In genomic region chr7:67311901-67312300, GRCh38 we compare ENCODE assay signal across 27 cellular contexts.
DNase-seq lines count a peak whose midpoint lies in the region; ATAC-seq, FAIRE-seq and TF ChIP-seq lines count a peak whose summit lies in the region.
"Had no signal": no experiment of that assay in that cellular context is flagged by ENCODE, and none has a peak within 500 bp of the region (broad histone marks: within the 10 kb centered on the region; RNA-seq: fewer than 3 reads in every experiment).

No MANE protein-coding gene starts in this region.

- no peak overlapping the region for H3K56ac ChIP-seq in H9 (ENCODE audit: insufficient read length, low read depth, low read length)

- H3K9me3 ChIP-seq in astrocyte (ENCODE audit: insufficient read depth, low read depth, low read length) (no peaks in the 10 kb centered on the region), H9 (ENCODE audit: control insufficient read depth, low read depth, low read length) (no peaks in the 10 kb centered on the region), kidney (ENCODE audit: control insufficient read depth in 1 of 2, low read length in 2 of 2) (no peaks in the 10 kb centered on the region), upper lobe of left lung (no peaks in the 10 kb centered on the region)
- H3K9me3 ChIP-seq: lower lobe of right lung, tibial nerve had no signal

- FAIRE-seq in astrocyte (lab: Jason Lieb, UNC), result peak; percentile 5
- FAIRE-seq in kidney (lab: Jason Lieb, UNC), result no peak
- FAIRE-seq: endometrium, keratinocyte had no signal

- peaks cover 39% of the 10 kb centered on the region for H3K36me3 Mint-ChIP-seq in HFFc6 (ENCODE audit: low read depth)
- H3K36me3 Mint-ChIP-seq in astrocyte (ENCODE audit: low read depth, unreplicated experiment), result peaks cover 22% of the 10 kb centered on the region
- H3K36me3 Mint-ChIP-seq in H9 (ENCODE audit: insufficient read depth in 1 of 3, low read depth in 3 of 3), result peaks cover 45 to 88% (median 85%) of the 10 kb centered on the region in 3 experiments; a peak in 6 of 7 replicates

- no peak for TF ChIP-seq POLR2A in upper lobe of left lung (IDR thresholded peaks at IDR 0.05)

- H3K23ac ChIP-seq in H9 (ENCODE audit: insufficient read length, low read depth, low read length), result no peak overlapping the region

- no peak for ATAC-seq in upper lobe of left lung (ENCODE audit: low FRiP score in 2 of 2)
- ATAC-seq: activated CD8-positive, alpha-beta memory T cell treated with anti-CD3 and anti-CD28 coated beads, Interleukin-2, amount 10 ng/mL, durations not matched to agents 7 days and 5 days; activated naive CD4-positive, alpha-beta T cell treated with anti-CD3 and anti-CD28 coated beads, Interleukin-2, amount 50 U/mL, for 72 hours; lower lobe of right lung; stimulated activated naive CD8-positive, alpha-beta T cell treated with anti-CD3 and anti-CD28 coated beads, Interleukin-15, Interleukin-2, amounts not matched to agents 100 U/mL and 50 U/mL, for 24 hours had no signal

- peaks cover 30% of the 10 kb centered on the region for H3K36me3 ChIP-seq in astrocyte (ENCODE audit: insufficient read depth, low read length)
- H3K36me3 ChIP-seq in kidney (ENCODE audit: control insufficient read depth in 1 of 2, insufficient read depth in 2 of 2, low read length in 2 of 2), result peaks cover 55 to 60% of the 10 kb centered on the region in 2 donors
- H3K36me3 ChIP-seq in upper lobe of left lung, result peaks cover 20 to 96% (median 72%) of the 10 kb centered on the region in 4 donors

- no peak overlapping the region for H2BK20ac ChIP-seq in H9 (ENCODE audit: low read depth, low read length, poor library complexity, severe bottlenecking)

- peaks cover 8% of the 10 kb centered on the region for H4K20me1 ChIP-seq in astrocyte (ENCODE audit: insufficient read depth, low read length)
- no peaks in the 10 kb centered on the region for H4K20me1 ChIP-seq in H9 (ENCODE audit: control insufficient read depth, insufficient read depth, insufficient read length)

- peaks cover 20% of the 10 kb centered on the region for H3K4me1 Mint-ChIP-seq in HFFc6 (ENCODE audit: low read depth)
- H3K4me1 Mint-ChIP-seq in astrocyte (ENCODE audit: low read depth, unreplicated experiment), result peaks cover 10% of the 10 kb centered on the region
- H3K4me1 Mint-ChIP-seq in H9, result no peaks in the 10 kb centered on the region
- H3K4me1 Mint-ChIP-seq: activated CD8-positive, alpha-beta memory T cell treated with anti-CD3 and anti-CD28 coated beads, Interleukin-2, amount 10 ng/mL, durations not matched to agents 7 days and 5 days had no signal

- no peaks in the 10 kb centered on the region for H3K79me1 ChIP-seq in H9 (ENCODE audit: insufficient read depth, low read depth, low read length, poor library complexity, severe bottlenecking)

- no peak overlapping the region for H4K91ac ChIP-seq in H9 (ENCODE audit: insufficient read length, low read depth, low read length)

- no peak overlapping the region for H4K8ac ChIP-seq in H9 (replicated peaks; ENCODE audit: insufficient read length, low read depth, low read length)

- no peak overlapping the region for H2BK12ac ChIP-seq in H9 (ENCODE audit: insufficient read length, low read depth, low read length)

- intact Hi-C loops in kidney (cut with DNase I), result no loop called here

- no peak overlapping the region for H3K4ac ChIP-seq in H9 (ENCODE audit: low read depth, low read length)

- H3K14ac ChIP-seq in H9 (ENCODE audit: insufficient read depth, low read length), result no peak overlapping the region

- no peak overlapping the region for H2AK5ac ChIP-seq in H9 (ENCODE audit: insufficient read length, low read length)

- H2AFZ ChIP-seq in astrocyte (ENCODE audit: low read depth, low read length) (no peak overlapping the region), H9 (ENCODE audit: low read length) (no peak overlapping the region)

- no peak overlapping the region for H3K18ac ChIP-seq in H9 (ENCODE audit: insufficient read length, low read depth, low read length)

- DNase-seq in HFFc6 (peak; percentile 53), astrocyte (ENCODE audit: low read depth) (peak; percentile 85), fibroblast of the aortic adventitia (ENCODE audit: low read depth) (peak; percentile 50), skeletal muscle cell (ENCODE audit: low read depth) (peak; percentile 38), H9 (no peak), kidney (no peak), dermis blood vessel endothelial cell (no peak), upper lobe of left lung (no peak)
- DNase-seq: activated CD4-positive, alpha-beta T cell treated with anti-CD3 and anti-CD28 coated beads for 4 hours; activated CD8-positive, alpha-beta memory T cell treated with anti-CD3 and anti-CD28 coated beads, Interleukin-2, amount 10 ng/mL, durations not matched to agents 7 days and 5 days; DMS79; GOT3; hippocampal formation; lower lobe of right lung; NCI-H1417; NCI-H510A; NK-92 treated with Interleukin-12 subunit alpha and Interleukin-12 subunit beta, amount 100 ng/mL, for 24 hours; stimulated activated CD4-positive, alpha-beta T cell treated with anti-CD3 and anti-CD28 coated beads, Interleukin-4, amount 100 ng/mL, for 24 hours; stimulated activated naive CD8-positive, alpha-beta T cell treated with anti-CD3 and anti-CD28 coated beads, Interleukin-15, Interleukin-2, amounts not matched to agents 100 U/mL and 50 U/mL, for 24 hours had no signal

- H3K27ac ChIP-seq in astrocyte (ENCODE audit: low read depth, low read length) (peak overlapping the region; percentile 61), H9 (ENCODE audit: insufficient read length, low read depth, low read length) (no peak overlapping the region), kidney (ENCODE audit: low read depth in 2 of 2, low read length in 2 of 2) (no peak overlapping the region), upper lobe of left lung (no peak overlapping the region)
- H3K27ac ChIP-seq: coronary artery, lower lobe of right lung had no signal

- TF ChIP-seq EP300 in upper lobe of left lung (IDR thresholded peaks at IDR 0.05), result no peak

- no CpG with 5 or more reads among the region's 2 CpGs for WGBS in H9 (ENCODE audit: extremely low coverage, insufficient read length, low lambda C conversion rate)
- 79 to 80% methylated on average over 2 of the region's 2 CpGs for WGBS in upper lobe of left lung, 2 donors

- H3K4me1 ChIP-seq in astrocyte (ENCODE audit: insufficient read depth, low read length) (peaks cover 12% of the 10 kb centered on the region), H9 (ENCODE audit: insufficient read depth, low read length) (no peaks in the 10 kb centered on the region), kidney (ENCODE audit: control insufficient read depth in 1 of 2, insufficient read depth in 1 of 2, low read depth in 1 of 2, low read length in 2 of 2) (no peaks in the 10 kb centered on the region), upper lobe of left lung (no peaks in the 10 kb centered on the region)
- H3K4me1 ChIP-seq: lower lobe of right lung, tibial nerve had no signal

- H4K5ac ChIP-seq in H9 (ENCODE audit: insufficient read length, low read depth, low read length), result no peak overlapping the region

- H3K4me3 ChIP-seq in astrocyte (ENCODE audit: insufficient read depth, low read depth, low read length), result no peak overlapping the region
- H3K4me3 ChIP-seq in fibroblast of the aortic adventitia (ENCODE audit: low read depth, low read length), result no peak overlapping the region
- no peak overlapping the region for H3K4me3 ChIP-seq in skeletal muscle cell (ENCODE audit: low read depth, low read length)
- no peak overlapping the region for H3K4me3 ChIP-seq in kidney (ENCODE audit: low read length in 2 of 2)
- no peak overlapping the region for H3K4me3 ChIP-seq in upper lobe of left lung
- H3K4me3 ChIP-seq: coronary artery, lower lobe of right lung, tibial nerve had no signal

- no peak overlapping the region for H2BK15ac ChIP-seq in H9 (ENCODE audit: low read depth, low read length)

- peak overlapping the region; percentile 81 for H3K27ac Mint-ChIP-seq in HFFc6
- H3K27ac Mint-ChIP-seq in astrocyte (ENCODE audit: unreplicated experiment), result peak overlapping the region; percentile 7
- H3K27ac Mint-ChIP-seq in H9, result no peak overlapping the region
- H3K27ac Mint-ChIP-seq: activated CD8-positive, alpha-beta memory T cell treated with anti-CD3 and anti-CD28 coated beads, Interleukin-2, amount 10 ng/mL, durations not matched to agents 7 days and 5 days; activated T-helper 1 cell treated with anti-CD3 and anti-CD28 coated beads, Interleukin-12 subunit alpha, Interleukin-12 subunit beta, Interleukin-2, Interleukin-4 antibody, amounts not matched to agents 30 ng/mL and 10 ng/mL and 1 ng/mL, durations not matched to agents 14 hours and 24 hours and 36 hours; B cell; T-helper 1 cell treated with Interleukin-12 subunit alpha and Interleukin-12 subunit beta and Interleukin-4 antibody, amounts not matched to agents 30 μg/mL and 1 μg/mL, for 36 hours had no signal

- peak overlapping the region; percentile 51 for H3K4me2 ChIP-seq in astrocyte (ENCODE audit: low read length)
- H3K4me2 ChIP-seq in H9 (ENCODE audit: insufficient read depth, insufficient read length, low read length), result no peak overlapping the region

- peaks cover 4% of the 10 kb centered on the region for H3K79me2 ChIP-seq in astrocyte (ENCODE audit: insufficient read depth, low read length)
- H3K79me2 ChIP-seq in H9 (ENCODE audit: insufficient read depth, low read length), result no peaks in the 10 kb centered on the region

- H3K27me3 ChIP-seq in astrocyte (ENCODE audit: insufficient read depth, low read length) (no peaks in the 10 kb centered on the region), H9 (ENCODE audit: insufficient read depth, low read length) (no peaks in the 10 kb centered on the region), upper lobe of left lung (no peaks in the 10 kb centered on the region)
- H3K27me3 ChIP-seq: tibial nerve had no signal

- TF ChIP-seq CTCF in HFFc6 (IDR thresholded peaks at IDR 0.05) (no peak), astrocyte (IDR thresholded peaks at IDR 0.05; ENCODE audit: insufficient read depth, low read depth, low read length) (no peak), fibroblast of the aortic adventitia (IDR thresholded peaks at IDR 0.05; ENCODE audit: insufficient read depth, low read length) (no peak), H9 (conservative IDR thresholded peaks at IDR 0.05) (no peak), kidney (IDR thresholded peaks at IDR 0.05; ENCODE audit: borderline replicate concordance, extremely low read depth, insufficient read depth) (no peak), upper lobe of left lung (IDR thresholded peaks at IDR 0.05) (no peak)

- H2BK5ac ChIP-seq in H9 (ENCODE audit: insufficient read length, low read length), result no peak overlapping the region

- H3K4me3 Mint-ChIP-seq in HFFc6, result no peak overlapping the region
- no peak overlapping the region for H3K4me3 Mint-ChIP-seq in astrocyte (ENCODE audit: unreplicated experiment)
- no peak overlapping the region for H3K4me3 Mint-ChIP-seq in H9
- H3K4me3 Mint-ChIP-seq: activated CD8-positive, alpha-beta memory T cell treated with anti-CD3 and anti-CD28 coated beads, Interleukin-2, amount 10 ng/mL, durations not matched to agents 7 days and 5 days; activated T-helper 1 cell treated with anti-CD3 and anti-CD28 coated beads, Interleukin-12 subunit alpha, Interleukin-12 subunit beta, Interleukin-2, Interleukin-4 antibody, amounts not matched to agents 30 ng/mL and 10 ng/mL and 1 ng/mL, durations not matched to agents 14 hours and 24 hours and 36 hours; B cell; T-helper 1 cell treated with Interleukin-12 subunit alpha and Interleukin-12 subunit beta and Interleukin-4 antibody, amounts not matched to agents 30 μg/mL and 1 μg/mL, for 36 hours had no signal

- H3K27me3 Mint-ChIP-seq in HFFc6 (ENCODE audit: insufficient read depth) (peaks cover 4% of the 10 kb centered on the region; the same call in 1 of the 2 replicates), astrocyte (ENCODE audit: low read depth, unreplicated experiment) (no peaks in the 10 kb centered on the region), H9 (ENCODE audit: low read depth) (no peaks in the 10 kb centered on the region)
- H3K27me3 Mint-ChIP-seq: activated CD8-positive, alpha-beta memory T cell treated with anti-CD3 and anti-CD28 coated beads, Interleukin-2, amount 10 ng/mL, durations not matched to agents 7 days and 5 days; B cell had no signal

- H3T11ph ChIP-seq in H9 (ENCODE audit: low read length), result no peak overlapping the region

- H2BK120ac ChIP-seq in H9 (ENCODE audit: low read depth, low read length, poor library complexity, severe bottlenecking), result no peak overlapping the region

- H3K9ac ChIP-seq in astrocyte (ENCODE audit: low read length), result no peak overlapping the region
- H3K9ac ChIP-seq in H9 (ENCODE audit: extremely low read depth, insufficient read length, low read length), result no peak overlapping the region
- no peak overlapping the region for H3K9ac ChIP-seq in kidney (ENCODE audit: low read length in 2 of 2)

- H3K9me3 Mint-ChIP-seq in HFFc6, result no peaks in the 10 kb centered on the region
- no peaks in the 10 kb centered on the region for H3K9me3 Mint-ChIP-seq in astrocyte (ENCODE audit: unreplicated experiment)
- H3K9me3 Mint-ChIP-seq in H9, result no peaks in the 10 kb centered on the region; a peak in 1 of 5 replicates
- H3K9me3 Mint-ChIP-seq: activated naive CD4-positive, alpha-beta T cell treated with anti-CD3 and anti-CD28 coated beads, Interleukin-2, amount 50 U/mL, for 72 hours; activated T-helper 1 cell treated with anti-CD3 and anti-CD28 coated beads, Interleukin-12 subunit alpha, Interleukin-12 subunit beta, Interleukin-2, Interleukin-4 antibody, amounts not matched to agents 30 ng/mL and 10 ng/mL and 1 ng/mL, durations not matched to agents 14 hours and 24 hours and 36 hours; T-helper 1 cell treated with Interleukin-12 subunit alpha and Interleukin-12 subunit beta and Interleukin-4 antibody, amounts not matched to agents 30 μg/mL and 1 μg/mL, for 36 hours had no signal

- H3K23me2 ChIP-seq in H9 (ENCODE audit: insufficient read length, low read depth, low read length, poor library complexity, severe bottlenecking), result no peaks in the 10 kb centered on the region

Comparison
In these comparisons a context has a peak if more than half of its experiments do, and no peak if none do; other contexts are left out.
1. DNase-seq: peak in HFFc6 (single experiment), astrocyte (single experiment), fibroblast of the aortic adventitia (single experiment) and skeletal muscle cell (single experiment); none in H9 (single experiment), kidney (single experiment), dermis blood vessel endothelial cell (single experiment) and upper lobe of left lung (0 of 2).
2. H3K27ac Mint-ChIP-seq: peak in HFFc6 (single experiment) and astrocyte (single experiment); none in H9 (0 of 3).